ENCODE assay signal across 8 cellular contexts in the genomic region with DNA sequence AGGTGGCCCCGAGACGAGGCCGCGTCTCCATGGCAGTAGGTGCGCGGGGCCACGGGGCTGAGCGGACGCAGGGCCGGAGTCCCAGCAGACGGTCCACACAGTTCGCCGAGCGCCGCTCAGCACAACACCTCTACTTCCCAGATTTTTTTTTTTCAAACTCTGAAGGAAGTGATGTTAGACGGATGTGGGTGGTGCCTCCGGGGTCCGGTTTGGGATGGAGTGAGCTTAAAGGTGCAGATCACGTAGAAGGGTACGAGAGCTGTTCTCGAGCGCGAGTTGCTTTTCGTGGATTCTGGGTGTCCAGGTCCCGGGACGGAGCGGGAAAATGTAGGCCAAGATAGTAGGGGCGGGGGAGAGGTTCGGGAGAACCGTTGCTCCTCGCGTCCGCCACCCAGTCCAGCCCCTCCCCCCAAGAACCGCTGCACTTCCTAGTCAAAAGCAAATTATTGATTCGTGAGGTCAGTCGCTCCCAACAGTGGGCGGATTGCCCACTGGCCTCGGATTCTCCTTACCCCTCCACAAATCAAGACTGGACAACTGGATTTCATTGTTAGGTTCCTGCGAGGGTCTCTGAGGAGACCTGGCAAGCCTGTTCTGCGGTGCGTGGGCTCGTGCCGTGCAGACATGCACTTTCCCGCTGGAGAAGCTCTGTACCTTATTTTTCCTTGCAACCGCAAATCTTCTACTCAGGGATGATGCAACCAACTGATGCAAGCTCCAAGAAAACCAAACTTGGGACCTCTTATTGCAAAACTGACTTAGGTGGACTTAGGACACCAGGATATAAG. TPM values are rescaled to one million over a fixed set of nuclear protein-coding genes. Genes with fewer than 3 reads are reported as not detected.
DNase-seq lines count a peak whose midpoint lies in the region; ATAC-seq and TF ChIP-seq lines count a peak whose summit lies in the region.

A gene (minus strand): TSS at position 126 of the 788 bp plus-strand sequence. CDS start 95 bp downstream, at position 31.

- peak within 1 kb of the TSS; percentile 87 for H3K4me3 ChIP-seq in HL-60 (replicated peaks; ENCODE audit: insufficient read depth, low read length)
- H3K4me3 ChIP-seq in duodenal mucosa (ENCODE audit: low read depth in 1 of 2, low read length in 2 of 2), result peak within 1 kb of the TSS; percentile 94 to 99
- H3K4me3 ChIP-seq in right lobe of liver, result peak within 1 kb of the TSS; percentile 84 to 91 (median 88)

- TF ChIP-seq CTCF in HL-60 (IDR thresholded peaks at IDR 0.05; ENCODE audit: insufficient read depth, low read length) (no peak), right lobe of liver (IDR thresholded peaks at IDR 0.05) (no peak)

- CTCF ChIA-PET in activated CD4-positive, alpha-beta memory T cell treated with anti-CD3 and anti-CD28 coated beads, Interleukin-2, amount 10 ng/mL, durations not matched to agents 7 days and 5 days (lab: Charles Lee), result interaction anchor here (0.5 to 1.2 kb wide), 3 partner anchors 25 to 615 kb away, joined by 3 to 5 read pairs (median 3); a partner anchor contains a TSS

- peak within 1 kb of the TSS; percentile 98 for H3K27ac ChIP-seq in HL-60 (replicated peaks)
- H3K27ac ChIP-seq in duodenal mucosa (ENCODE audit: low read depth, low read length), result peak within 1 kb of the TSS; percentile 86
- H3K27ac ChIP-seq in right lobe of liver, result peak within 1 kb of the TSS; percentile 86 to 92 (median 88)

- TF ChIP-seq POLR2A in right lobe of liver (IDR thresholded peaks at IDR 0.05), result peak; percentile 90

- peak within 1 kb of the TSS; percentile 85 to 88 for H3K9ac ChIP-seq in duodenal mucosa (ENCODE audit: low read depth in 1 of 2, low read length in 2 of 2)

- no peaks in the 10 kb centered on the region for H3K27me3 Mint-ChIP-seq in activated CD4-positive, alpha-beta memory T cell treated with anti-CD3 and anti-CD28 coated beads, Interleukin-2, amount 10 ng/mL, durations not matched to agents 7 days and 5 days

- H3K4me3 Mint-ChIP-seq in activated CD4-positive, alpha-beta memory T cell treated with anti-CD3 and anti-CD28 coated beads, Interleukin-2, amount 10 ng/mL, durations not matched to agents 7 days and 5 days, result peak within 1 kb of the TSS; percentile 88

- peak; percentile 40 for ATAC-seq in GM19351 (IDR thresholded peaks at IDR 0.05; ENCODE audit: unreplicated experiment)
- ATAC-seq in right lobe of liver, result peak; percentile 83 to 89 (median 84)

- H3K27ac Mint-ChIP-seq in activated CD4-positive, alpha-beta memory T cell treated with anti-CD3 and anti-CD28 coated beads, Interleukin-2, amount 10 ng/mL, durations not matched to agents 7 days and 5 days, result peak within 1 kb of the TSS; percentile 88

- H3K4me1 Mint-ChIP-seq in activated CD4-positive, alpha-beta memory T cell treated with anti-CD3 and anti-CD28 coated beads, Interleukin-2, amount 10 ng/mL, durations not matched to agents 7 days and 5 days, result peaks cover 58% of the 10 kb centered on the region

- no peaks in the 10 kb centered on the region for H3K9me3 Mint-ChIP-seq in activated CD4-positive, alpha-beta memory T cell treated with anti-CD3 and anti-CD28 coated beads, Interleukin-2, amount 10 ng/mL, durations not matched to agents 7 days and 5 days

- peak; percentile 7 to 93 (median 72) for DNase-seq in C1 segment of cervical spinal cord (lab: John Stamatoyannopoulos, UW)
- DNase-seq in HL-60 (ENCODE audit: low read depth in 1 of 2, low spot score in 1 of 2), result peak; percentile 84 to 92
- peak; percentile 89 for DNase-seq in NCI-H82 treated with DMSO at 0.1 percent for 48 hours (lab: John Stamatoyannopoulos, UW; ENCODE audit: unreplicated experiment)
- peak; percentile 78 for DNase-seq in activated CD4-positive, alpha-beta memory T cell treated with anti-CD3 and anti-CD28 coated beads, Interleukin-2, amount 10 ng/mL, durations not matched to agents 7 days and 5 days
- DNase-seq in right lobe of liver, result peak; percentile 85 to 91 (median 90)
- DNase-seq in stimulated activated CD4-positive, alpha-beta T cell treated with anti-CD3 and anti-CD28 coated beads, Interleukin-4, amount 100 ng/mL, for 4 hours, result peak; percentile 54 to 58

- H3K27me3 ChIP-seq in HL-60 (ENCODE audit: insufficient read depth, poor library complexity, severe bottlenecking) (no peaks in the 10 kb centered on the region), duodenal mucosa (ENCODE audit: control insufficient read depth in 1 of 2, insufficient read depth in 2 of 2, low read length in 2 of 2) (no peaks in the 10 kb centered on the region), right lobe of liver (no peaks in the 10 kb centered on the region)

- peaks cover 34% of the 10 kb centered on the region for H3K36me3 Mint-ChIP-seq in activated CD4-positive, alpha-beta memory T cell treated with anti-CD3 and anti-CD28 coated beads, Interleukin-2, amount 10 ng/mL, durations not matched to agents 7 days and 5 days (ENCODE audit: low read depth)

- H3K4me1 ChIP-seq in duodenal mucosa (ENCODE audit: control insufficient read depth in 1 of 2, insufficient read depth in 2 of 2, low read length in 2 of 2) (peaks cover 31 to 33% of the 10 kb centered on the region in 2 donors), right lobe of liver (peaks cover 0 to 20% (median 7%) of the 10 kb centered on the region in 4 donors)

- H3K36me3 ChIP-seq in duodenal mucosa (ENCODE audit: control insufficient read depth in 1 of 2, insufficient read depth in 2 of 2, low read length in 2 of 2) (peaks cover 5 to 10% of the 10 kb centered on the region in 2 donors), right lobe of liver (peaks cover 0 to 4% (median 0%) of the 10 kb centered on the region in 4 donors)

- H3K9me3 ChIP-seq in duodenal mucosa (ENCODE audit: control insufficient read depth in 1 of 2, low read length in 2 of 2), result no peaks in the 10 kb centered on the region
- H3K9me3 ChIP-seq in right lobe of liver, result no peaks in the 10 kb centered on the region

- POLR2A ChIA-PET in activated CD4-positive, alpha-beta memory T cell treated with anti-CD3 and anti-CD28 coated beads, Interleukin-2, amount 10 ng/mL, durations not matched to agents 7 days and 5 days (lab: Charles Lee), result interaction anchor here (0.6 to 6.2 kb wide), 13 partner anchors 10 to 498 kb away, joined by 3 to 64 read pairs (median 3); a partner anchor contains a TSS

- WGBS in right lobe of liver (ENCODE audit: insufficient coverage, low coverage, low lambda C conversion rate, missing lambda C conversion rate), result 1% methylated on average over 31 of the region's 45 CpGs

- intact Hi-C loops in right lobe of liver (cut with DNase I), result no loop called here

RNA-seq across cellular contexts. Expression of the gene that starts here (rescaled TPM):
- 10 to 100 TPM; 56.6 to 63.5 TPM for total RNA-seq in activated CD4-positive, alpha-beta memory T cell treated with anti-CD3 and anti-CD28 coated beads, Interleukin-2, amount 10 ng/mL, durations not matched to agents 7 days and 5 days
- total RNA-seq in right lobe of liver, result 10 to 100 TPM; 26.8 to 40.8 (median 32.0) TPM

Comparison
In these comparisons a context has a peak if more than half of its experiments do, and no peak if none do; other contexts are left out.
1. Peak in every context shown above with its lines: DNase-seq, ATAC-seq, H3K4me3 ChIP-seq and H3K27ac ChIP-seq.